In the genomic region with DNA sequence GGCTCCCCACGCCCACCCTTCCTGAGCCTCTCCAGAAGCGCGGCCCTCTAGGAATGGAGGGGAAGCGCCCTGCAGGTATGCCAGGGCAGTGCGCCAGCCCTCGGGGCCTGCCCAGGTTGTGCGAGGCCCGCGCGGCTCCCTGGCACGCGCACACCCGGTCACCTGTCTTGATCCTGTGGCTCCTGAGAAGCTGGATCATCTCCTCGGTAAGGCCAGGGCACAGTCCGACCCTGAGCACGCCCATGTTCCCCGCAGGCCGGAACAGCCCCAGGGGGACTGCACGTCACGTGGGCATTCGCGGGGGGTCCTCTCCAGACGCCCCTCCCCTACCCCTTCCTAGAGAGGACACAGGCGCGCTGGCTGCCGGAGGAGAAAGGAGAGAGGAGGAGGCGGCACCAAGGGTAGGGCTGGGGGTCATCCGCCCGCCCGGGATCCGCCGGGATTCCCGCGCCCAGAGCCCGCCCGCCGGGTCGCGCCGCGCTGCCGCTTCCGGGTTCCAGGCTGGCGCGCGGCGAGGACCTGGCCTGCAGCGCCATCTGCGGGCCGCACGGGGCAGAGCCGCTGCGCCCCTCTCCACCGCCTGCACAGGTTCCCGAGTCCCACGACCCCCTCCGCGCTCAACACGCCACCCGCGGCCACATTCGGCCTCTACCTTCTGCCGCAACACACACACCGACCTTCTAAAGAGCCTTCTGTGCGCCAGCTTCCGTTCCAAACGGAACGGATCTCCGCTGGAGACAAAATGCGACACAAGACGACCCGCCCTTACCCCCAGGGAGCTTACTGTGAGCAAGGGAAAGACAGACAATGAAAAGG, we compare ENCODE assay signal across 8 cellular contexts. TPM values are rescaled to one million over a fixed set of nuclear protein-coding genes. Genes with fewer than 3 reads are reported as not detected.
DNase-seq lines count a peak whose midpoint lies in the region; ATAC-seq and TF ChIP-seq lines count a peak whose summit lies in the region.

A gene (minus strand): TSS at position 491 of the 816 bp plus-strand sequence. CDS start 247 bp downstream, at position 244.

- DNase-seq in AG08396 (ENCODE audit: low spot score) (peak; percentile 92), NCI-H510A (lab: John Stamatoyannopoulos, UW) (peak; percentile 71), coronary artery (ENCODE audit: low spot score) (peak; percentile 85), left colon (peak; percentile 48 to 80)
- DNase-seq in activated CD4-positive, alpha-beta T cell treated with anti-CD3 and anti-CD28 coated beads for 48 hours, result peak; percentile 86
- DNase-seq in stimulated activated CD4-positive, alpha-beta T cell treated with anti-CD3 and anti-CD28 coated beads, Interleukin-1b, Interleukin-23, amount 100 ng/mL, for 48 hours, result peak; percentile 82

- peak within 1 kb of the TSS; percentile 83 for H3K4me3 ChIP-seq in coronary artery

- TF ChIP-seq CTCF in coronary artery (IDR thresholded peaks at IDR 0.05), result peak; percentile 97

- ATAC-seq in GM19035 (IDR thresholded peaks at IDR 0.05; ENCODE audit: unreplicated experiment) (peak; percentile 77), HG03432 (IDR thresholded peaks at IDR 0.05; ENCODE audit: unreplicated experiment) (peak; percentile 86), left colon (peak; percentile 92)

- intact Hi-C loops in left colon (cut with DNase I, micrococcal nuclease), result loop anchor here in 1 of 2 donors (5.0 kb wide), 1 partner anchor 577 kb away; no protein-coding TSS in a partner anchor

- peak within 1 kb of the TSS; percentile 74 to 86 for H3K27ac ChIP-seq in coronary artery

RNA-seq across cellular contexts. Expression of the gene that starts here (rescaled TPM):
- total RNA-seq in left colon, result 1 to 10 TPM; 8.8 to 8.9 TPM

Comparison
In these comparisons a context has a peak if more than half of its experiments do, and no peak if none do; other contexts are left out.
1. Peak in every context shown above with its lines: DNase-seq, ATAC-seq, H3K4me3 ChIP-seq and H3K27ac ChIP-seq.